Comparison of ENCODE assay signal across 8 cellular contexts in genomic region chr16:31202402-31203385, GRCh38. TPM values are rescaled to one million over a fixed set of nuclear protein-coding genes. Genes with fewer than 3 reads are reported as not detected.
DNase-seq lines count a peak whose midpoint lies in the region; ATAC-seq and TF ChIP-seq lines count a peak whose summit lies in the region.

Gene PYCARD, minus strand, starts transcription at chr16:31202760. Its CDS starts 70 bp downstream, at chr16:31202690.

- intact Hi-C loops in thyroid gland (cut with DNase I): no loop called here

- peaks cover 0 to 22% of the 10 kb centered on the region in 2 donors for H3K4me1 ChIP-seq in thyroid gland

- TF ChIP-seq POLR2A in thyroid gland (IDR thresholded peaks at IDR 0.05): no peak

- DNase-seq in NCI-H748 (lab: John Stamatoyannopoulos, UW; ENCODE audit: unreplicated experiment) (peak; percentile 46), NCI-H748 treated with DMSO at 0.1 percent for 48 hours (lab: John Stamatoyannopoulos, UW) (no peak), SK-N-MC (ENCODE audit: low read depth, low spot score) (no peak), ecto neural progenitor cell (ENCODE audit: low spot score) (peak; percentile 55), lung microvascular endothelial cell (ENCODE audit: low read depth in 2 of 2) (peak; percentile 31 to 48), thyroid gland (peak; percentile 37 to 49), NCI-H128 (lab: John Stamatoyannopoulos, UW; ENCODE audit: unreplicated experiment) (no peak)

- ATAC-seq in HG02884 (IDR thresholded peaks at IDR 0.05; ENCODE audit: unreplicated experiment): peak; percentile 20

- no peaks in the 10 kb centered on the region for H3K27me3 ChIP-seq in thyroid gland

- H3K9me3 ChIP-seq in SK-N-MC (ENCODE audit: low read depth, low read length): no peaks in the 10 kb centered on the region
- no peaks in the 10 kb centered on the region for H3K9me3 ChIP-seq in thyroid gland

- no peak for TF ChIP-seq CTCF in thyroid gland (IDR thresholded peaks at IDR 0.05)

- H3K9ac ChIP-seq in SK-N-MC (ENCODE audit: insufficient read length): no peak within 1 kb of the TSS

- peak within 1 kb of the TSS; percentile 5; the same call in 1 of the 2 replicates for H3K27ac ChIP-seq in SK-N-MC
- H3K27ac ChIP-seq in thyroid gland: peak within 1 kb of the TSS in 1 of 3 donors; percentile 28

- WGBS in thyroid gland, 2 donors: 19 to 32% methylated on average over 22 to 33 of the region's 71 CpGs

- H3K4me3 ChIP-seq in SK-N-MC: no peak within 1 kb of the TSS
- H3K4me3 ChIP-seq in thyroid gland (replicated peaks in 1 of 3): peak within 1 kb of the TSS; percentile 19 to 56 (median 24)

- H3K36me3 ChIP-seq in SK-N-MC (ENCODE audit: insufficient read depth, low read length) (no peaks in the 10 kb centered on the region), thyroid gland (no peaks in the 10 kb centered on the region)

RNA-seq across cellular contexts. Expression of gene PYCARD, which starts in this region (rescaled TPM):
- total RNA-seq in lung microvascular endothelial cell (48.8 and 54.5 TPM in 2 replicates), thyroid gland (10 to 100 TPM in 2 of 4 donors, 1 to 10 TPM in 2; 4.8 to 21.4 (median 12.4) TPM)

Comparison
In these comparisons a context has a peak if more than half of its experiments do, and no peak if none do; other contexts are left out.
1. DNase-seq: peak in NCI-H748 (single experiment), ecto neural progenitor cell (single experiment), lung microvascular endothelial cell (2 of 2) and thyroid gland (2 of 2); none in NCI-H748 treated with DMSO at 0.1 percent for 48 hours (single experiment), SK-N-MC (single experiment) and NCI-H128 (single experiment).